Comparison of ENCODE assay signal across 8 cellular contexts in the genomic region with DNA sequence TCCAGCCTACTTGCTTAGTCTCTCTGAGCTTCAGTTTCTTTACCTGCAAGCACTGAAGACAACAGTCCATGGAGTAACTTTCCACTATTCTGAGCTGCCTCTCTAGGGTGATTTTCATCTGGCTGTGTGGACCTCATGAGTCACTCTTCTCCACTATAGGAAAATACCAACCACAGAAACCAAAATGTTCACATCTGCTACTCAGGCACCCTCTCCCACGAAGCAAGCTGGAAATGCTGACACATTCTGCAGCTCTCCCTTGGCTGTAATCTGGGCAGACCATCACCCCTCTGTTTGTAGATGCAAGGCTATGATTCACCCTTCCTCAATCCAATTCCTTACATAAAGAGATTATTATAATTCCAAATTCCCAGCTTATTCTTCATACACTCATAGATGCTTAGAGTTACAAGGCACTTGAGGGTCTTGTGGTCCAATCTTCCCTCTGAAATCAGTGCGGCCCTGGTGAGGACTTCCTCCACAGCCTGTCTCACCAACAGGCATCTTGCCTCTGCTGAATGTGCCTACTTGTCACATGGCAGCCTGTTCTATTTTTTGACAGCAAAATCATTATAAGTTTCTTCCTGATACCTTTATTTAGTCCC.
DNase-seq lines count a peak whose midpoint lies in the region; ATAC-seq and TF ChIP-seq lines count a peak whose summit lies in the region.

No MANE protein-coding gene starts in this region.

- H3K4me3 ChIP-seq in KMS-11 (IDR thresholded peaks at IDR 0.05; ENCODE audit: insufficient read depth, low read depth, low read length), result no peak overlapping the region
- H3K4me3 ChIP-seq in body of pancreas, result no peak overlapping the region
- H3K4me3 ChIP-seq in smooth muscle cell, result no peak overlapping the region

- H3K27me3 ChIP-seq in KMS-11 (ENCODE audit: insufficient read depth, low read depth) (no peaks in the 10 kb centered on the region), body of pancreas (no peaks in the 10 kb centered on the region), smooth muscle cell (ENCODE audit: low read depth) (no peaks in the 10 kb centered on the region)

- H3K79me2 ChIP-seq in KMS-11 (ENCODE audit: insufficient read depth, low read depth) (no peaks in the 10 kb centered on the region), smooth muscle cell (ENCODE audit: low read depth) (no peaks in the 10 kb centered on the region)

- H3F3A ChIP-seq in smooth muscle cell (ENCODE audit: low read depth), result peaks cover 4% of the 10 kb centered on the region

- H3K9me3 ChIP-seq in body of pancreas (no peaks in the 10 kb centered on the region), smooth muscle cell (replicated peaks; ENCODE audit: low read depth) (no peaks in the 10 kb centered on the region)

- peak; percentile 92 for ATAC-seq in GM18508 (IDR thresholded peaks at IDR 0.05; ENCODE audit: insufficient read depth, unreplicated experiment)
- peak; percentile 87 for ATAC-seq in GM21825 (IDR thresholded peaks at IDR 0.05; ENCODE audit: unreplicated experiment)
- peak; percentile 30 for ATAC-seq in body of pancreas

- H3K4me1 ChIP-seq in KMS-11 (ENCODE audit: low read depth, poor library complexity, severe bottlenecking) (peaks cover 46% of the 10 kb centered on the region), body of pancreas (no peaks in the 10 kb centered on the region), smooth muscle cell (ENCODE audit: low read depth) (peaks cover 4% of the 10 kb centered on the region)

- no peak for TF ChIP-seq POLR2A in body of pancreas (IDR thresholded peaks at IDR 0.05)

- H2AFZ ChIP-seq in KMS-11 (ENCODE audit: low read depth), result peak overlapping the region; percentile 64
- no peak overlapping the region for H2AFZ ChIP-seq in smooth muscle cell (ENCODE audit: low read depth)

- H3K4me2 ChIP-seq in KMS-11 (peak overlapping the region; percentile 72), smooth muscle cell (peak overlapping the region; percentile 50)

- DNase-seq in body of pancreas, result peak in 3 of 4 donors; percentile 23 to 59 (median 48)
- DNase-seq in smooth muscle cell (lab: John Stamatoyannopoulos, UW; ENCODE audit: unreplicated experiment), result no peak
- DNase-seq in effector CD8-positive, alpha-beta T cell (lab: John Stamatoyannopoulos, UW), result no peak
- no peak for DNase-seq in DMS79 (lab: John Stamatoyannopoulos, UW)
- DNase-seq in ureter (ENCODE audit: low spot score), result no peak

- intact Hi-C loops in body of pancreas (cut with DNase I), result no loop called here

- H3K36me3 ChIP-seq in KMS-11 (ENCODE audit: insufficient read depth), result no peaks in the 10 kb centered on the region
- no peaks in the 10 kb centered on the region for H3K36me3 ChIP-seq in body of pancreas (replicated peaks in 1 of 2; ENCODE audit: insufficient read depth in 1 of 2, low read depth in 2 of 2)
- H3K36me3 ChIP-seq in smooth muscle cell (ENCODE audit: low read depth), result no peaks in the 10 kb centered on the region

- 46 to 55% methylated on average over 2 of the region's 2 CpGs for WGBS in body of pancreas, 2 donors
- 15% methylated on average over 2 of the region's 2 CpGs for WGBS in smooth muscle cell (ENCODE audit: low lambda C conversion rate)

- TF ChIP-seq CTCF in KMS-11 (conservative IDR thresholded peaks at IDR 0.05; ENCODE audit: low read depth, low read length), result no peak
- TF ChIP-seq CTCF in body of pancreas (IDR thresholded peaks at IDR 0.05), result no peak
- no peak for TF ChIP-seq CTCF in smooth muscle cell (IDR thresholded peaks at IDR 0.05; ENCODE audit: borderline replicate concordance, insufficient read depth, poor library complexity, severe bottlenecking)

- H3K27ac ChIP-seq in KMS-11 (peak overlapping the region; percentile 84), body of pancreas (no peak overlapping the region), smooth muscle cell (ENCODE audit: low read depth) (peak overlapping the region; percentile 86)

- H3K9ac ChIP-seq in KMS-11 (peak overlapping the region; percentile 33; the same call in 1 of the 2 replicates), smooth muscle cell (ENCODE audit: low read depth) (peak overlapping the region; percentile 37)

- H4K20me1 ChIP-seq in KMS-11 (ENCODE audit: insufficient read depth) (no peaks in the 10 kb centered on the region), smooth muscle cell (ENCODE audit: low read depth) (no peaks in the 10 kb centered on the region)

Comparison
In these comparisons a context has a peak if more than half of its experiments do, and no peak if none do; other contexts are left out.
1. ATAC-seq: peak in every context shown above with its lines; median percentile 92 in GM18508; 87 in GM21825; 30 in body of pancreas.
2. H3K27ac ChIP-seq: peak in KMS-11 (single experiment) and smooth muscle cell (single experiment); none in body of pancreas (0 of 4).
3. DNase-seq: peak in body of pancreas (3 of 4); none in smooth muscle cell (single experiment), effector CD8-positive, alpha-beta T cell (single experiment), DMS79 (single experiment) and ureter (single experiment).